25 cellular contexts compared by ENCODE assay signal in genomic region chr14:50757702-50758101, GRCh38.
"Had no signal": no experiment of that assay in that cellular context is flagged by ENCODE, and none has a peak within 500 bp of the region (broad histone marks: within the 10 kb centered on the region; RNA-seq: fewer than 3 reads in every experiment).

No MANE protein-coding gene starts in this region.

- H3K27me3 ChIP-seq: cardiac muscle cell, ovary, suprapubic skin had no signal

- DNase-seq: activated B cell treated with CpG ODN at 0.5 μM for 24 hours; activated CD8-positive, alpha-beta memory T cell treated with anti-CD3 and anti-CD28 coated beads, Interleukin-2, amount 10 ng/mL, durations not matched to agents 7 days and 5 days; activated CD8-positive, alpha-beta T cell treated with anti-CD3 and anti-CD28 coated beads, Interleukin-2, amount 10 ng/mL, durations not matched to agents 7 days and 5 days; activated naive CD4-positive, alpha-beta T cell; activated T-cell treated with anti-CD3 and anti-CD28 coated beads, Interleukin-2, amount 50 U/mL, for 48 hours; anterior cingulate cortex; cortex of kidney; hippocampal formation; left colon; naive B cell; nephron progenitor cell; ovary; retina; stimulated activated CD4-positive, alpha-beta T cell treated with anti-CD3 and anti-CD28 coated beads, Interleukin-15, amount 100 ng/mL, for 24 hours; stimulated activated CD4-positive, alpha-beta T cell treated with anti-CD3 and anti-CD28 coated beads, Interleukin-2, amount 100 ng/mL, for 24 hours; stimulated activated naive B cell treated with anti-CD40 and anti-IgM and Interleukin-4, amounts not matched to agents 10 μg/mL and 1 μg/mL and 100 μg/mL, for 72 hours; trophoblast cell had no signal

- H3K27ac Mint-ChIP-seq: activated B cell treated with CpG ODN at 0.5 μM for 24 hours; activated CD8-positive, alpha-beta memory T cell treated with anti-CD3 and anti-CD28 coated beads, Interleukin-2, amount 10 ng/mL, durations not matched to agents 7 days and 5 days; activated CD8-positive, alpha-beta T cell treated with anti-CD3 and anti-CD28 coated beads, Interleukin-2, amount 10 ng/mL, durations not matched to agents 7 days and 5 days; activated naive CD4-positive, alpha-beta T cell treated with anti-CD3 and anti-CD28 coated beads, Interleukin-2, amount 50 U/mL, for 72 hours; brain; mesothelial cell of epicardium; naive B cell; nephron progenitor cell; progenitor cell of endocrine pancreas; stimulated activated naive B cell treated with anti-CD40 and anti-IgM and Interleukin-4, amounts not matched to agents 10 μg/mL and 1 μg/mL and 100 μg/mL, for 72 hours had no signal

- H3K27me3 Mint-ChIP-seq: activated B cell treated with CpG ODN at 0.5 μM for 24 hours; activated CD8-positive, alpha-beta memory T cell treated with anti-CD3 and anti-CD28 coated beads, Interleukin-2, amount 10 ng/mL, durations not matched to agents 7 days and 5 days; brain; naive B cell; progenitor cell of endocrine pancreas; stimulated activated naive B cell treated with anti-CD40 and anti-IgM and Interleukin-4, amounts not matched to agents 10 μg/mL and 1 μg/mL and 100 μg/mL, for 72 hours had no signal

- H3K36me3 ChIP-seq: ovary had no signal

- H3K4me3 ChIP-seq: cardiac muscle cell, ovary, smooth muscle cell, suprapubic skin had no signal

- H3K9me3 Mint-ChIP-seq: activated B cell treated with CpG ODN at 0.5 μM for 24 hours; activated naive CD4-positive, alpha-beta T cell treated with anti-CD3 and anti-CD28 coated beads, Interleukin-2, amount 50 U/mL, for 72 hours; brain; mesothelial cell of epicardium; naive B cell; nephron progenitor cell; stimulated activated naive B cell treated with anti-CD40 and anti-IgM and Interleukin-4, amounts not matched to agents 10 μg/mL and 1 μg/mL and 100 μg/mL, for 72 hours had no signal

- ATAC-seq: activated CD8-positive, alpha-beta memory T cell treated with anti-CD3 and anti-CD28 coated beads, Interleukin-2, amount 10 ng/mL, durations not matched to agents 7 days and 5 days; activated CD8-positive, alpha-beta T cell treated with anti-CD3 and anti-CD28 coated beads, Interleukin-2, amount 10 ng/mL, durations not matched to agents 7 days and 5 days; activated naive CD4-positive, alpha-beta T cell treated with anti-CD3 and anti-CD28 coated beads, Interleukin-2, amount 50 U/mL, for 72 hours; left colon; sciatic nerve; stimulated activated naive B cell treated with anti-CD40 and anti-IgM and Interleukin-4, amounts not matched to agents 10 μg/mL and 1 μg/mL and 100 μg/mL, for 72 hours had no signal

- H3K9me3 ChIP-seq: ovary, suprapubic skin had no signal

- H3K4me1 Mint-ChIP-seq: brain, mesothelial cell of epicardium, nephron progenitor cell had no signal

- H3K4me3 Mint-ChIP-seq: activated B cell treated with CpG ODN at 0.5 μM for 24 hours; activated CD8-positive, alpha-beta memory T cell treated with anti-CD3 and anti-CD28 coated beads, Interleukin-2, amount 10 ng/mL, durations not matched to agents 7 days and 5 days; activated CD8-positive, alpha-beta T cell treated with anti-CD3 and anti-CD28 coated beads, Interleukin-2, amount 10 ng/mL, durations not matched to agents 7 days and 5 days; brain; mesothelial cell of epicardium; naive B cell; nephron progenitor cell; stimulated activated naive B cell treated with anti-CD40 and anti-IgM and Interleukin-4, amounts not matched to agents 10 μg/mL and 1 μg/mL and 100 μg/mL, for 72 hours had no signal

- H3K4me2 ChIP-seq: smooth muscle cell had no signal

- H3K27ac ChIP-seq: ovary, suprapubic skin had no signal
